ENCODE assay signal across 3 cellular contexts in genomic region chr4:163228648-163229047, GRCh38.
TF ChIP-seq lines count a peak whose summit lies in the region.

No MANE protein-coding gene starts in this region.

TF ChIP-seq in A549, 52 proteins besides CTCF, POLR2A, EP300 and RAD21 (continued from another document):
- TF ChIP-seq BCL3 (IDR thresholded peaks at IDR 0.05) (no peak), CBX8 (IDR thresholded peaks at IDR 0.05) (no peak), KDM1A (IDR thresholded peaks at IDR 0.05; ENCODE audit: low read depth) (no peak), HOXB5 (CRISPR knock-in tag; IDR thresholded peaks at IDR 0.05) (no peak), KDM5A (IDR thresholded peaks at IDR 0.05) (no peak)

TF ChIP-seq in HEK293, 187 proteins besides CTCF, POLR2A, EP300 and RAD21 (continues in another document):
- TF ChIP-seq ZNF518A (tag by site-specific recombination; conservative IDR thresholded peaks at IDR 0.05; ENCODE audit: low read depth) (peak; percentile 85), ZBTB11 (tag by site-specific recombination; conservative IDR thresholded peaks at IDR 0.05; ENCODE audit: low read depth) (peak; percentile 76), HOXD13 (CRISPR knock-in tag; IDR thresholded peaks at IDR 0.05; ENCODE audit: borderline replicate concordance) (no peak), ZNF555 (tag by site-specific recombination; conservative IDR thresholded peaks at IDR 0.05) (peak; percentile 82), REST (tag by site-specific recombination; IDR thresholded peaks at IDR 0.05) (peak; percentile 67), ZNF624 (tag by site-specific recombination; IDR thresholded peaks at IDR 0.05) (no peak), GLIS1 (tag by site-specific recombination; IDR thresholded peaks at IDR 0.05) (no peak), ZNF302 (tag by site-specific recombination; IDR thresholded peaks at IDR 0.05; ENCODE audit: low read depth) (no peak), ZNF654 (tag by site-specific recombination; IDR thresholded peaks at IDR 0.05; ENCODE audit: low read depth) (no peak), MYNN (tag by site-specific recombination; IDR thresholded peaks at IDR 0.05; ENCODE audit: borderline replicate concordance) (no peak), ZNF571 (tag by site-specific recombination; IDR thresholded peaks at IDR 0.05) (no peak)

TF ChIP-seq in WTC11, 78 proteins besides CTCF, POLR2A, EP300 and RAD21 (continued from another document):
- TF ChIP-seq HMGXB4 (CRISPR knock-in tag; IDR thresholded peaks at IDR 0.05): no peak
- no peak for TF ChIP-seq CDX4 (CRISPR knock-in tag; IDR thresholded peaks at IDR 0.05; ENCODE audit: borderline replicate concordance)
- no peak for TF ChIP-seq E2F1 (CRISPR knock-in tag; IDR thresholded peaks at IDR 0.05)
- no peak for TF ChIP-seq PRRX2 (CRISPR knock-in tag; IDR thresholded peaks at IDR 0.05)
- no peak for TF ChIP-seq PREB (CRISPR knock-in tag; IDR thresholded peaks at IDR 0.05; ENCODE audit: borderline replicate concordance)
- TF ChIP-seq ZNF532 (CRISPR knock-in tag; IDR thresholded peaks at IDR 0.05; ENCODE audit: borderline replicate concordance): no peak
- no peak for TF ChIP-seq HMGA2 (CRISPR knock-in tag; IDR thresholded peaks at IDR 0.05)
- TF ChIP-seq TEAD1 (CRISPR knock-in tag; IDR thresholded peaks at IDR 0.05): no peak
- TF ChIP-seq TCF7 (CRISPR knock-in tag; IDR thresholded peaks at IDR 0.05; ENCODE audit: low read depth): no peak
- no peak for TF ChIP-seq TEAD4 (CRISPR knock-in tag; IDR thresholded peaks at IDR 0.05)
- TF ChIP-seq JUN (CRISPR knock-in tag; IDR thresholded peaks at IDR 0.05): no peak
